Comparison of ENCODE assay signal across 15 cellular contexts in the genomic region with DNA sequence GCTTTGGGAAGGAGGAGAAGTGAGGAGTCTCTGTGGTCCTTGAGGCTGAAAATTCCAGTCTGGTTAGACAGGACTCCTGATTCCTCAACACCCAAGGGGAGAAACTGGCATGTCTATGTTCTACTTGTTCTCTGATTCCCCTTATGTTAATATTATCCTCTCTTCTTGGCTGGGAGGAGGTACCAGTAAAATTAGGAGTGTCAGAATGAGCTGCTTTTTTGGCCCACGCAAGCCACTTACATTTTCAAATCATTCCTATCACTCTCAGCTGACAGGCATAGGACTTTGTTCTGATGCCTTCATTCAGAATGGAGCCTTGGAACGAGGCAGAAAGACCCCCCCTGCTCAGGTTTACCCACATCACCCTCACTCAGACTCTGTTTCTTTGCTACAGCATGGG.
A peak's percentile ranks its signal among the peaks of the same experiment; 100 is the strongest.
DNase-seq lines count a peak whose midpoint lies in the region; ATAC-seq and TF ChIP-seq lines count a peak whose summit lies in the region.
"Had no signal": no experiment of that assay in that cellular context is flagged by ENCODE, and none has a peak within 500 bp of the region (broad histone marks: within the 10 kb centered on the region; RNA-seq: fewer than 3 reads in every experiment).

No MANE protein-coding gene starts in this region.

- H3K9me3 Mint-ChIP-seq in activated CD4-positive, alpha-beta T cell treated with anti-CD3 and anti-CD28 coated beads, Interleukin-2, amount 10 ng/mL, durations not matched to agents 7 days and 5 days, result peaks cover 12% of the 10 kb centered on the region
- peaks cover 0 to 2% (median 0%) of the 10 kb centered on the region in 7 donors for H3K9me3 Mint-ChIP-seq in CD4-positive, CD25-positive, alpha-beta regulatory T cell
- peaks cover 0 to 4% (median 0%) of the 10 kb centered on the region in 3 donors for H3K9me3 Mint-ChIP-seq in T-cell
- no peaks in the 10 kb centered on the region for H3K9me3 Mint-ChIP-seq in central memory CD8-positive, alpha-beta T cell
- H3K9me3 Mint-ChIP-seq in type B pancreatic cell, result no peaks in the 10 kb centered on the region

- no peak for TF ChIP-seq CTCF in type B pancreatic cell (conservative IDR thresholded peaks at IDR 0.05)

- H3K4me3 Mint-ChIP-seq in activated CD4-positive, alpha-beta T cell treated with anti-CD3 and anti-CD28 coated beads, Interleukin-2, amount 10 ng/mL, durations not matched to agents 7 days and 5 days, result no peak overlapping the region
- peak overlapping the region in 2 of 4 donors; percentile 56 to 75 for H3K4me3 Mint-ChIP-seq in CD4-positive, CD25-positive, alpha-beta regulatory T cell
- H3K4me3 Mint-ChIP-seq in T-cell (peak overlapping the region in 1 of 3 donors; percentile 84), type B pancreatic cell (no peak overlapping the region)
- H3K4me3 Mint-ChIP-seq in central memory CD8-positive, alpha-beta T cell, result peak overlapping the region; percentile 59

- DNase-seq in activated CD4-positive, alpha-beta T cell treated with anti-CD3 and anti-CD28 coated beads, Interleukin-2, amount 10 ng/mL, durations not matched to agents 7 days and 5 days, result no peak
- DNase-seq in activated CD4-positive, alpha-beta T cell treated with anti-CD3 and anti-CD28 coated beads, Interleukin-2, amount 50 U/mL, for 1 hour, result no peak
- DNase-seq in CD4-positive, CD25-positive, alpha-beta regulatory T cell, result no peak
- DNase-seq in T-cell, result no peak
- DNase-seq in central memory CD8-positive, alpha-beta T cell (ENCODE audit: low spot score in 2 of 2), result no peak
- no peak for DNase-seq in type B pancreatic cell (ENCODE audit: extremely low spot score, unreplicated experiment)
- DNase-seq in NCI-H146 (lab: John Stamatoyannopoulos, UW), result no peak
- no peak for DNase-seq in HUDEP-2 (lab: John Stamatoyannopoulos, UW; ENCODE audit: unreplicated experiment in 76 of 76)
- DNase-seq: COR-L47, Kasumi-1, MM.1S, NCI-H1092 treated with DMSO at 0.1 percent for 48 hours, NCI-H1694, NCI-H524 treated with DMSO at 0.1 percent for 48 hours had no signal

- no peaks in the 10 kb centered on the region for H3K36me3 ChIP-seq in CD4-positive, CD25-positive, alpha-beta regulatory T cell (ENCODE audit: control insufficient read depth, insufficient read depth, low read length)
- H3K36me3 ChIP-seq: BLaER1 had no signal

- H3K27me3 Mint-ChIP-seq in activated CD4-positive, alpha-beta T cell treated with anti-CD3 and anti-CD28 coated beads, Interleukin-2, amount 10 ng/mL, durations not matched to agents 7 days and 5 days, result no peaks in the 10 kb centered on the region
- no peaks in the 10 kb centered on the region for H3K27me3 Mint-ChIP-seq in CD4-positive, CD25-positive, alpha-beta regulatory T cell
- no peaks in the 10 kb centered on the region for H3K27me3 Mint-ChIP-seq in T-cell
- H3K27me3 Mint-ChIP-seq in central memory CD8-positive, alpha-beta T cell, result no peaks in the 10 kb centered on the region
- H3K27me3 Mint-ChIP-seq in type B pancreatic cell, result peaks cover 11% of the 10 kb centered on the region

- H3K9me3 ChIP-seq in CD4-positive, CD25-positive, alpha-beta regulatory T cell (ENCODE audit: control insufficient read depth in 2 of 2, low read length in 2 of 2), result no peaks in the 10 kb centered on the region
- H3K9me3 ChIP-seq: BLaER1 had no signal

- H3K27me3 ChIP-seq in CD4-positive, CD25-positive, alpha-beta regulatory T cell (ENCODE audit: control insufficient read depth, insufficient read depth, low read length), result no peaks in the 10 kb centered on the region
- H3K27me3 ChIP-seq: BLaER1 had no signal

- ATAC-seq in CD4-positive, CD25-positive, alpha-beta regulatory T cell (ENCODE audit: low read depth in 2 of 2), result no peak
- ATAC-seq in T-cell (replicated peaks in 1 of 4), result no peak
- ATAC-seq in central memory CD8-positive, alpha-beta T cell (replicated peaks; ENCODE audit: extremely low read depth, poor library complexity, severe bottlenecking), result no peak

- CTCF ChIA-PET in activated CD4-positive, alpha-beta T cell treated with anti-CD3 and anti-CD28 coated beads, Interleukin-2, amount 10 ng/mL, durations not matched to agents 7 days and 5 days (lab: Charles Lee), result interaction anchor here (0.6 to 1.2 kb wide), 4 partner anchors 10 to 1036 kb away, joined by 3 to 4 read pairs (median 3); no protein-coding TSS in a partner anchor
- CTCF ChIA-PET in T-cell (lab: Charles Lee), result interaction anchor here (0.7 to 1.6 kb wide), 2 partner anchors 14 to 22 kb away, joined by 3 to 4 read pairs; no protein-coding TSS in a partner anchor

- H3K36me3 Mint-ChIP-seq in activated CD4-positive, alpha-beta T cell treated with anti-CD3 and anti-CD28 coated beads, Interleukin-2, amount 10 ng/mL, durations not matched to agents 7 days and 5 days (ENCODE audit: low read depth), result peaks cover 33% of the 10 kb centered on the region
- H3K36me3 Mint-ChIP-seq in CD4-positive, CD25-positive, alpha-beta regulatory T cell, result no peaks in the 10 kb centered on the region
- H3K36me3 Mint-ChIP-seq in T-cell (no peaks in the 10 kb centered on the region), type B pancreatic cell (no peaks in the 10 kb centered on the region)
- H3K36me3 Mint-ChIP-seq in central memory CD8-positive, alpha-beta T cell (ENCODE audit: insufficient read depth), result no peaks in the 10 kb centered on the region

- POLR2A ChIA-PET in activated CD4-positive, alpha-beta T cell treated with anti-CD3 and anti-CD28 coated beads, Interleukin-2, amount 10 ng/mL, durations not matched to agents 7 days and 5 days (lab: Charles Lee), result no interaction called here
- POLR2A ChIA-PET in T-cell (lab: Charles Lee), result interaction anchor here in 1 of 2 donors (0.6 kb wide), 1 partner anchor 473 kb away, joined by 6 read pairs; no protein-coding TSS in a partner anchor

- no peak overlapping the region for H3K4me3 ChIP-seq in CD4-positive, CD25-positive, alpha-beta regulatory T cell (ENCODE audit: low read depth, low read length)
- H3K4me3 ChIP-seq: BLaER1 had no signal

- H3K27ac Mint-ChIP-seq in activated CD4-positive, alpha-beta T cell treated with anti-CD3 and anti-CD28 coated beads, Interleukin-2, amount 10 ng/mL, durations not matched to agents 7 days and 5 days, result peak overlapping the region; percentile 72
- peak overlapping the region; percentile 53 to 91 (median 88) for H3K27ac Mint-ChIP-seq in CD4-positive, CD25-positive, alpha-beta regulatory T cell
- H3K27ac Mint-ChIP-seq in T-cell, result peak overlapping the region; percentile 82 to 99
- H3K27ac Mint-ChIP-seq in central memory CD8-positive, alpha-beta T cell (ENCODE audit: low read depth), result no peak overlapping the region
- H3K27ac Mint-ChIP-seq in type B pancreatic cell, result no peak overlapping the region

- peaks cover 94% of the 10 kb centered on the region for H3K4me1 Mint-ChIP-seq in activated CD4-positive, alpha-beta T cell treated with anti-CD3 and anti-CD28 coated beads, Interleukin-2, amount 10 ng/mL, durations not matched to agents 7 days and 5 days
- peaks cover 49 to 96% (median 82%) of the 10 kb centered on the region in 4 donors for H3K4me1 Mint-ChIP-seq in CD4-positive, CD25-positive, alpha-beta regulatory T cell
- H3K4me1 Mint-ChIP-seq in T-cell (peaks cover 95 to 99% (median 96%) of the 10 kb centered on the region in 3 donors), type B pancreatic cell (ENCODE audit: unreplicated experiment) (peaks cover 4% of the 10 kb centered on the region)
- peaks cover 92% of the 10 kb centered on the region for H3K4me1 Mint-ChIP-seq in central memory CD8-positive, alpha-beta T cell

- peaks cover 65% of the 10 kb centered on the region for H3K4me1 ChIP-seq in CD4-positive, CD25-positive, alpha-beta regulatory T cell (ENCODE audit: control insufficient read depth, insufficient read depth, low read length, poor library complexity, severe bottlenecking)

- no peak overlapping the region for H3K27ac ChIP-seq in CD4-positive, CD25-positive, alpha-beta regulatory T cell (ENCODE audit: insufficient read depth, low read length, poor library complexity, severe bottlenecking)
- H3K27ac ChIP-seq: BLaER1 had no signal

Comparison
In these comparisons a context has a peak if more than half of its experiments do, and no peak if none do; other contexts are left out.
1. H3K27ac Mint-ChIP-seq: peak in activated CD4-positive, alpha-beta T cell treated with anti-CD3 and anti-CD28 coated beads, Interleukin-2, amount 10 ng/mL, durations not matched to agents 7 days and 5 days (single experiment), CD4-positive, CD25-positive, alpha-beta regulatory T cell (3 of 3) and T-cell (2 of 2); none in central memory CD8-positive, alpha-beta T cell (single experiment) and type B pancreatic cell (single experiment).